9 cellular contexts compared by ENCODE assay signal in the genomic region with DNA sequence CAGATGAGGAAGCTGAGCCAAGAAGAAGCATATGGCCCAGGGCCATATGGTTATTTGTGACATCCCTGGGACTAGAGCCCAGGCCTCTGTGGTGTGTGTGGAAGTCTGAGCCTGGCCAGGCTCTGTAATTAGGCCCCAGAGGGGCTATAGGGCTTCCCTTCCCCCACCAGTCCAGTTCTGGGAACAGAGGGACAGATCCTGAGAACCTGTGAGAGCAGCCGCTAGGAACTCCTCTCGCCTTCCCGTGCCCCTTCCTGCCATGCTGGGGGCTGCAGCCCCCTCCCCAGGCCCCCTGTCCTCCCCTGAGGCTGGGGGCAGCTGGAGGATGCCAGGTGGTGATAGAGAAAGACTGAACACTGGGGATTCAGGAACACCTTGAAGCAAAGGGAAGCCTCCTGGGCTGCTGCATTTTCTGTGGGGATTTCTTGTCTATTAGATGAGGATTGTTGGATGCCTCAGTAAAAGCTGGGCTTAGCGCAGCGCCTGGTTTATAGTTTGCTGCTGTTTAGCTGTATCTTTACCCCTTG. TPM values are rescaled to one million over a fixed set of nuclear protein-coding genes. Genes with fewer than 3 reads are reported as not detected.
A peak's percentile ranks its signal among the peaks of the same experiment; 100 is the strongest.
DNase-seq lines count a peak whose midpoint lies in the region; ATAC-seq and TF ChIP-seq lines count a peak whose summit lies in the region.
"Had no signal": no experiment of that assay in that cellular context is flagged by ENCODE, and none has a peak within 500 bp of the region (broad histone marks: within the 10 kb centered on the region; RNA-seq: fewer than 3 reads in every experiment).

No MANE protein-coding gene starts in this region.

- ATAC-seq in HG03378 (IDR thresholded peaks at IDR 0.05; ENCODE audit: unreplicated experiment) (no peak), HG02852 (IDR thresholded peaks at IDR 0.05; ENCODE audit: unreplicated experiment) (no peak)
- ATAC-seq: natural killer cell had no signal

- H3K27ac Mint-ChIP-seq in mesothelial cell of epicardium, result peak overlapping the region; percentile 64

- H3K27me3 Mint-ChIP-seq in mesothelial cell of epicardium (ENCODE audit: low read depth), result no peaks in the 10 kb centered on the region

- TF ChIP-seq CTCF in dorsolateral prefrontal cortex (IDR thresholded peaks at IDR 0.05 in 54 of 56, conservative IDR thresholded peaks at IDR 0.05 in 2 of 56; ENCODE audit: low read depth in 1 of 56, partially characterized antibody in 56 of 56) (no peak), mesothelial cell of epicardium (IDR thresholded peaks at IDR 0.05; ENCODE audit: unreplicated experiment) (no peak), tibial nerve (IDR thresholded peaks at IDR 0.05) (no peak)

- H3K9me3 Mint-ChIP-seq in mesothelial cell of epicardium, result peaks cover 12% of the 10 kb centered on the region

- 88 to 94% methylated on average over 2 to 5 of the region's 5 CpGs for WGBS in tibial nerve, 2 donors

- peaks cover 0 to 57% (median 0%) of the 10 kb centered on the region in 3 donors for H3K36me3 ChIP-seq in tibial nerve

- no peaks in the 10 kb centered on the region for H3K27me3 ChIP-seq in dorsolateral prefrontal cortex
- no peaks in the 10 kb centered on the region for H3K27me3 ChIP-seq in tibial nerve

- peaks cover 11% of the 10 kb centered on the region for H3K4me1 Mint-ChIP-seq in mesothelial cell of epicardium

- DNase-seq in NCI-H82 (lab: John Stamatoyannopoulos, UW) (peak; percentile 89), dorsolateral prefrontal cortex (peak in 1 of 10 donors; percentile 73), mesothelial cell of epicardium (ENCODE audit: low spot score in 2 of 2, unreplicated experiment in 2 of 2) (no peak), tibial nerve (ENCODE audit: low spot score in 2 of 2) (peak in 1 of 2 donors; percentile 29), ureter (ENCODE audit: low spot score) (no peak)
- DNase-seq: natural killer cell had no signal

- H3K4me3 ChIP-seq in dorsolateral prefrontal cortex (no peak overlapping the region), tibial nerve (no peak overlapping the region)
- H3K4me3 ChIP-seq: SK-N-MC had no signal

- TF ChIP-seq POLR2A in tibial nerve (IDR thresholded peaks at IDR 0.05), result no peak

- peaks cover 23% of the 10 kb centered on the region for H3K36me3 Mint-ChIP-seq in mesothelial cell of epicardium

- H3K4me3 Mint-ChIP-seq in mesothelial cell of epicardium, result no peak overlapping the region
- H3K4me3 Mint-ChIP-seq: natural killer cell had no signal

- no peak for TF ChIP-seq EP300 in tibial nerve (IDR thresholded peaks at IDR 0.05)

- peak overlapping the region; percentile 74 to 99 (median 93) for H3K27ac ChIP-seq in dorsolateral prefrontal cortex
- H3K27ac ChIP-seq in tibial nerve, result peak overlapping the region; percentile 11 to 87 (median 74)
- H3K27ac ChIP-seq: SK-N-MC had no signal

- intact Hi-C loops in dorsolateral prefrontal cortex (cut with DNase I), result loop anchor here in 1 of 2 donors (10.0 kb wide), 1 partner anchor 341 kb away; the partner anchor contains the start of gene CDC42BPA

- H3K4me1 ChIP-seq in tibial nerve, result peaks cover 5 to 28% (median 27%) of the 10 kb centered on the region in 4 donors

- peaks cover 0 to 19% (median 4%) of the 10 kb centered on the region in 4 donors for H3K9me3 ChIP-seq in tibial nerve

RNA-seq across cellular contexts. Expression of gene COQ8A, which starts 33.3 kb away (rescaled TPM):
- total RNA-seq in dorsolateral prefrontal cortex, result 10 to 100 TPM; 27.2 to 59.8 (median 44.7) TPM
- total RNA-seq in mesothelial cell of epicardium, result 17.7 to 22.7 TPM (median 19.9 TPM) in 3 replicates
- 10 to 100 TPM; 39.9 to 60.7 (median 55.5) TPM for total RNA-seq in tibial nerve
- 32.7 TPM for total RNA-seq in ureter
